15 cellular contexts compared by ENCODE assay signal in genomic region chr20:59039233-59039632, GRCh38. TPM values are rescaled to one million over a fixed set of nuclear protein-coding genes. Genes with fewer than 3 reads are reported as not detected.
A peak's percentile ranks its signal among the peaks of the same experiment; 100 is the strongest.
DNase-seq lines count a peak whose midpoint lies in the region; ATAC-seq and TF ChIP-seq lines count a peak whose summit lies in the region.
"Had no signal": no experiment of that assay in that cellular context is flagged by ENCODE, and none has a peak within 500 bp of the region (broad histone marks: within the 10 kb centered on the region; RNA-seq: fewer than 3 reads in every experiment).

No MANE protein-coding gene starts in this region.

- CTCF ChIA-PET in activated CD4-positive, alpha-beta memory T cell treated with anti-CD3 and anti-CD28 coated beads, Interleukin-2, amount 10 ng/mL, durations not matched to agents 7 days and 5 days (lab: Charles Lee): no interaction called here

- peaks cover 55 to 73% (median 63%) of the 10 kb centered on the region in 11 experiments for H3K36me3 ChIP-seq in BLaER1 treated with 17β-estradiol and CSF1 and Interleukin-3, amounts not matched to agents 10 nM and 100 nM
- peaks cover 80% of the 10 kb centered on the region for H3K36me3 ChIP-seq in DOHH2 (ENCODE audit: control insufficient read depth, low read length)

- H3K36me3 Mint-ChIP-seq in activated CD4-positive, alpha-beta memory T cell treated with anti-CD3 and anti-CD28 coated beads, Interleukin-2, amount 10 ng/mL, durations not matched to agents 7 days and 5 days (ENCODE audit: low read depth): peaks cover 57% of the 10 kb centered on the region

- H3K4me2 ChIP-seq in BLaER1 treated with 17β-estradiol and CSF1 and Interleukin-3, amounts not matched to agents 10 nM and 100 nM: peak overlapping the region; percentile 82 to 94 (median 89); a peak in 18 of 22 replicates
- H3K4me2 ChIP-seq in DOHH2 (ENCODE audit: low read length): peak overlapping the region; percentile 34; the same call in 1 of the 2 replicates

- peaks cover 32% of the 10 kb centered on the region for H3F3A ChIP-seq in DOHH2 (ENCODE audit: control insufficient read depth, insufficient read depth)

- H3K9ac ChIP-seq in BLaER1 treated with 17β-estradiol and CSF1 and Interleukin-3, amounts not matched to agents 10 nM and 100 nM: peak overlapping the region in 1 of 11 experiments; percentile 17; a peak in 1 of 22 replicates

- POLR2A ChIA-PET in activated CD4-positive, alpha-beta memory T cell treated with anti-CD3 and anti-CD28 coated beads, Interleukin-2, amount 10 ng/mL, durations not matched to agents 7 days and 5 days (lab: Charles Lee): interaction anchor here (0.9 kb wide), 1 partner anchor 149 kb away, joined by 3 read pairs; no protein-coding TSS in a partner anchor

- 0 out of 22 replicates have a peak, but pooled peaks cover 0 to 3% (median 0%) of the 10 kb centered on the region in 11 experiments for H3K9me3 ChIP-seq in BLaER1 treated with 17β-estradiol and CSF1 and Interleukin-3, amounts not matched to agents 10 nM and 100 nM (replicated peaks in 1 of 11)
- no peaks in the 10 kb centered on the region for H3K9me3 ChIP-seq in DOHH2 (ENCODE audit: control insufficient read depth, insufficient read depth, low read length)
- H3K9me3 ChIP-seq: sigmoid colon had no signal

- no peak for TF ChIP-seq CTCF in DOHH2 (IDR thresholded peaks at IDR 0.05; ENCODE audit: low read depth, low read length, poor library complexity, severe bottlenecking)
- TF ChIP-seq CTCF in epithelial cell of esophagus (IDR thresholded peaks at IDR 0.05; ENCODE audit: insufficient read depth, low read depth, low read length, missing control alignments): no peak

- H3K27ac ChIP-seq in BLaER1 treated with 17β-estradiol and CSF1 and Interleukin-3, amounts not matched to agents 10 nM and 100 nM: no peak overlapping the region
- no peak overlapping the region for H3K27ac ChIP-seq in DOHH2 (ENCODE audit: low read depth, low read length)
- H3K27ac ChIP-seq: sigmoid colon had no signal

- no peak for DNase-seq in activated CD4-positive, alpha-beta memory T cell treated with anti-CD3 and anti-CD28 coated beads, Interleukin-2, amount 10 ng/mL, durations not matched to agents 7 days and 5 days
- DNase-seq in epithelial cell of esophagus (ENCODE audit: low read depth): peak; percentile 41
- no peak for DNase-seq in cerebellar nuclear complex (lab: John Stamatoyannopoulos, UW)
- DNase-seq: activated CD4-positive, CD25-positive, alpha-beta regulatory T cell treated with anti-CD3 and anti-CD28 coated beads, Interleukin-2, amount 50 U/mL, for 72 hours; activated gamma-delta T cell treated with Interleukin-2 at 50 U/mL for 16 hours; hypothalamus; left ventricle myocardium superior; NCI-H1105 treated with DMSO at 0.1 percent for 48 hours; NCI-H345; sigmoid colon; stimulated activated naive CD4-positive, alpha-beta T cell had no signal

- H3K79me2 ChIP-seq in DOHH2 (ENCODE audit: control insufficient read depth, low read length): peaks cover 71% of the 10 kb centered on the region

- peaks cover 36 to 49% (median 43%) of the 10 kb centered on the region in 10 experiments for H3K4me1 ChIP-seq in BLaER1 treated with 17β-estradiol and CSF1 and Interleukin-3, amounts not matched to agents 10 nM and 100 nM
- peaks cover 43% of the 10 kb centered on the region for H3K4me1 ChIP-seq in DOHH2 (ENCODE audit: control insufficient read depth, low read length)

- ATAC-seq in GM19463 (IDR thresholded peaks at IDR 0.05; ENCODE audit: unreplicated experiment) (no peak), HG02623 (IDR thresholded peaks at IDR 0.05; ENCODE audit: unreplicated experiment) (no peak)
- ATAC-seq: left ventricle myocardium superior had no signal

- no peak overlapping the region for H3K4me3 ChIP-seq in BLaER1 treated with 17β-estradiol and CSF1 and Interleukin-3, amounts not matched to agents 10 nM and 100 nM
- no peak overlapping the region for H3K4me3 ChIP-seq in DOHH2 (ENCODE audit: low read length)
- H3K4me3 ChIP-seq in epithelial cell of esophagus (ENCODE audit: low read length): no peak overlapping the region
- H3K4me3 ChIP-seq: sigmoid colon had no signal

- H3K27me3 ChIP-seq in BLaER1 treated with 17β-estradiol and CSF1 and Interleukin-3, amounts not matched to agents 10 nM and 100 nM: no peaks in the 10 kb centered on the region
- H3K27me3 ChIP-seq in DOHH2 (ENCODE audit: control insufficient read depth, low read length): no peaks in the 10 kb centered on the region
- H3K27me3 ChIP-seq: sigmoid colon had no signal

- no peaks in the 10 kb centered on the region for H3K9me3 Mint-ChIP-seq in activated CD4-positive, alpha-beta memory T cell treated with anti-CD3 and anti-CD28 coated beads, Interleukin-2, amount 10 ng/mL, durations not matched to agents 7 days and 5 days

- no peaks in the 10 kb centered on the region for H3K9me2 ChIP-seq in DOHH2 (replicated peaks; ENCODE audit: control insufficient read depth, low read length)

- H3K4me3 Mint-ChIP-seq in activated CD4-positive, alpha-beta memory T cell treated with anti-CD3 and anti-CD28 coated beads, Interleukin-2, amount 10 ng/mL, durations not matched to agents 7 days and 5 days: no peak overlapping the region

- H4K20me1 ChIP-seq in BLaER1 treated with 17β-estradiol and CSF1 and Interleukin-3, amounts not matched to agents 10 nM and 100 nM: peaks cover 15 to 58% (median 46%) of the 10 kb centered on the region in 11 experiments; a peak in 19 of 22 replicates
- peaks cover 11% of the 10 kb centered on the region for H4K20me1 ChIP-seq in DOHH2 (ENCODE audit: control insufficient read depth, insufficient read depth, low read depth, low read length)

- no peaks in the 10 kb centered on the region for H3K27me3 Mint-ChIP-seq in activated CD4-positive, alpha-beta memory T cell treated with anti-CD3 and anti-CD28 coated beads, Interleukin-2, amount 10 ng/mL, durations not matched to agents 7 days and 5 days

- peaks cover 77% of the 10 kb centered on the region for H3K4me1 Mint-ChIP-seq in activated CD4-positive, alpha-beta memory T cell treated with anti-CD3 and anti-CD28 coated beads, Interleukin-2, amount 10 ng/mL, durations not matched to agents 7 days and 5 days

- peak overlapping the region; percentile 4 for H3K27ac Mint-ChIP-seq in activated CD4-positive, alpha-beta memory T cell treated with anti-CD3 and anti-CD28 coated beads, Interleukin-2, amount 10 ng/mL, durations not matched to agents 7 days and 5 days

RNA-seq across cellular contexts. Expression of gene PRELID3B, which starts 3.4 kb away (rescaled TPM):
- 10 to 100 TPM; 88.6 to 88.7 TPM for total RNA-seq in activated CD4-positive, alpha-beta memory T cell treated with anti-CD3 and anti-CD28 coated beads, Interleukin-2, amount 10 ng/mL, durations not matched to agents 7 days and 5 days

RNA-seq across cellular contexts. Expression of gene ATP5F1E, which starts 7.1 kb away (rescaled TPM):
- 10 to 100 TPM; 80.4 to 82.1 TPM for total RNA-seq in activated CD4-positive, alpha-beta memory T cell treated with anti-CD3 and anti-CD28 coated beads, Interleukin-2, amount 10 ng/mL, durations not matched to agents 7 days and 5 days

RNA-seq across cellular contexts. Expression of gene TUBB1, which starts 20.0 kb away (rescaled TPM):
- not detected for total RNA-seq in activated CD4-positive, alpha-beta memory T cell treated with anti-CD3 and anti-CD28 coated beads, Interleukin-2, amount 10 ng/mL, durations not matched to agents 7 days and 5 days

RNA-seq across cellular contexts. Expression of gene CTSZ, which starts 32.2 kb away (rescaled TPM):
- total RNA-seq in activated CD4-positive, alpha-beta memory T cell treated with anti-CD3 and anti-CD28 coated beads, Interleukin-2, amount 10 ng/mL, durations not matched to agents 7 days and 5 days: 10 to 100 TPM; 45.0 to 49.0 TPM

RNA-seq across cellular contexts. Expression of gene NELFCD, which starts 58.2 kb away (rescaled TPM):
- 10 to 100 TPM; 63.3 to 69.0 TPM for total RNA-seq in activated CD4-positive, alpha-beta memory T cell treated with anti-CD3 and anti-CD28 coated beads, Interleukin-2, amount 10 ng/mL, durations not matched to agents 7 days and 5 days
